Comparison of ENCODE assay signal across 2 cellular contexts in genomic region chr19:47120461-47120860, GRCh38.
A peak's percentile ranks its signal among the peaks of the same experiment; 100 is the strongest.
TF ChIP-seq lines count a peak whose summit lies in the region.

No MANE protein-coding gene starts in this region.

TF ChIP-seq in HCT116, 20 proteins besides CTCF, POLR2A, EP300 and RAD21:
- TF ChIP-seq FOSL1 (IDR thresholded peaks at IDR 0.05; ENCODE audit: low read depth), result no peak
- TF ChIP-seq EGR1 (IDR thresholded peaks at IDR 0.05; ENCODE audit: low read depth), result no peak
- TF ChIP-seq ELF1 (IDR thresholded peaks at IDR 0.05; ENCODE audit: borderline replicate concordance, low read depth), result no peak
- TF ChIP-seq ATF3 (IDR thresholded peaks at IDR 0.05), result no peak
- no peak for TF ChIP-seq ZNF274 (IDR thresholded peaks at IDR 0.05; ENCODE audit: low read depth, low read length)
- no peak for TF ChIP-seq SP1 (IDR thresholded peaks at IDR 0.05; ENCODE audit: low read depth)
- no peak for TF ChIP-seq CEBPB (IDR thresholded peaks at IDR 0.05; ENCODE audit: low read depth)
- TF ChIP-seq ZBTB33 (IDR thresholded peaks at IDR 0.05; ENCODE audit: extremely low read depth, insufficient replicate concordance, low read length), result no peak
- TF ChIP-seq SIN3A (IDR thresholded peaks at IDR 0.05; ENCODE audit: low read depth), result no peak
- no peak for TF ChIP-seq SRF (IDR thresholded peaks at IDR 0.05; ENCODE audit: low read depth)
- TF ChIP-seq JUND (IDR thresholded peaks at IDR 0.05), result no peak
- TF ChIP-seq EZH2 (IDR thresholded peaks at IDR 0.05), result no peak
- TF ChIP-seq ZFX (IDR thresholded peaks at IDR 0.05), result no peak
- no peak for TF ChIP-seq POLR2AphosphoS5 (IDR thresholded peaks at IDR 0.05; ENCODE audit: low read depth, low read length)
- TF ChIP-seq MAX (IDR thresholded peaks at IDR 0.05), result no peak
- TF ChIP-seq EZH2phosphoT487 (IDR thresholded peaks at IDR 0.05; ENCODE audit: borderline replicate concordance), result no peak
TF ChIP-seq in HCT116: peak in this region for 0.

TF ChIP-seq in HepG2, 621 proteins besides CTCF, POLR2A, EP300 and RAD21 (continues in another document):
- no peak for TF ChIP-seq RFX3 (CRISPR knock-in tag; IDR thresholded peaks at IDR 0.05)
- TF ChIP-seq ZNF781 (CRISPR knock-in tag; IDR thresholded peaks at IDR 0.05; ENCODE audit: borderline replicate concordance, not compliant biosample characterization), result no peak
- no peak for TF ChIP-seq E2F5 (CRISPR knock-in tag; conservative IDR thresholded peaks at IDR 0.05)
- TF ChIP-seq ZNF451 (CRISPR knock-in tag; IDR thresholded peaks at IDR 0.05), result no peak
- no peak for TF ChIP-seq TCF7L2 (IDR thresholded peaks at IDR 0.05; ENCODE audit: low read depth, low read length)
- peak; percentile 18; the same call in 1 of the 2 replicates for TF ChIP-seq GATAD2A (CRISPR knock-in tag; IDR thresholded peaks at IDR 0.05)
- peak; percentile 51 for TF ChIP-seq SAP130 (CRISPR knock-in tag; IDR thresholded peaks at IDR 0.05; ENCODE audit: low read depth)
- TF ChIP-seq FOXP1 (IDR thresholded peaks at IDR 0.05), result no peak
- peak; percentile 50 for TF ChIP-seq FOXP1 (CRISPR knock-in tag; IDR thresholded peaks at IDR 0.05)
- TF ChIP-seq ZNF18 (CRISPR knock-in tag; IDR thresholded peaks at IDR 0.05; ENCODE audit: insufficient replicate concordance), result no peak
- no peak for TF ChIP-seq ARNTL (CRISPR knock-in tag; IDR thresholded peaks at IDR 0.05)
- TF ChIP-seq SP4 (CRISPR knock-in tag; IDR thresholded peaks at IDR 0.05), result no peak
- TF ChIP-seq RARA (CRISPR knock-in tag; IDR thresholded peaks at IDR 0.05), result peak; percentile 13; the same call in 1 of the 2 replicates
- peak; percentile 58; the same call in 1 of the 2 replicates for TF ChIP-seq CEBPB (IDR thresholded peaks at IDR 0.05; ENCODE audit: borderline replicate concordance, low read depth, low read length)
- TF ChIP-seq BRD4 (CRISPR knock-in tag; IDR thresholded peaks at IDR 0.05), result no peak
- TF ChIP-seq ZNF263 (CRISPR knock-in tag; IDR thresholded peaks at IDR 0.05), result peak; percentile 25; the same call in 1 of the 2 replicates
- no peak for TF ChIP-seq ZNF335 (CRISPR knock-in tag; IDR thresholded peaks at IDR 0.05)
- TF ChIP-seq HES4 (CRISPR knock-in tag; IDR thresholded peaks at IDR 0.05; ENCODE audit: borderline replicate concordance), result no peak
- peak; percentile 84 for TF ChIP-seq FOSL2 (CRISPR knock-in tag; IDR thresholded peaks at IDR 0.05)
- TF ChIP-seq ZNF546 (CRISPR knock-in tag; conservative IDR thresholded peaks at IDR 0.05), result no peak
- no peak for TF ChIP-seq ZNF501 (CRISPR knock-in tag; IDR thresholded peaks at IDR 0.05)
- no peak for TF ChIP-seq KLF6 (CRISPR knock-in tag; IDR thresholded peaks at IDR 0.05)
- TF ChIP-seq TBX3 (IDR thresholded peaks at IDR 0.05; ENCODE audit: borderline replicate concordance), result peak; percentile 49
- no peak for TF ChIP-seq ISL2 (CRISPR knock-in tag; IDR thresholded peaks at IDR 0.05)
- TF ChIP-seq CREB1 (IDR thresholded peaks at IDR 0.05), result 0 out of 2 replicates have a peak, but pooled peaks have one; percentile 10
- no peak for TF ChIP-seq CREB1 (CRISPR knock-in tag; IDR thresholded peaks at IDR 0.05)
- no peak for TF ChIP-seq TBL1XR1 (IDR thresholded peaks at IDR 0.05; ENCODE audit: borderline replicate concordance, low read length, partially characterized antibody)
- no peak for TF ChIP-seq NFRKB (IDR thresholded peaks at IDR 0.05)
- no peak for TF ChIP-seq ZNF331 (CRISPR knock-in tag; IDR thresholded peaks at IDR 0.05)
- TF ChIP-seq ZNF615 (CRISPR knock-in tag; IDR thresholded peaks at IDR 0.05; ENCODE audit: borderline replicate concordance), result no peak
- no peak for TF ChIP-seq HDAC2 (CRISPR knock-in tag; IDR thresholded peaks at IDR 0.05)
- TF ChIP-seq ZBTB34 (CRISPR knock-in tag; IDR thresholded peaks at IDR 0.05), result no peak
- TF ChIP-seq TIGD3 (CRISPR knock-in tag; IDR thresholded peaks at IDR 0.05; ENCODE audit: borderline replicate concordance), result no peak
- 0 out of 2 replicates have a peak, but pooled peaks have one; percentile 12 for TF ChIP-seq PATZ1 (CRISPR knock-in tag; IDR thresholded peaks at IDR 0.05)
- no peak for TF ChIP-seq ZNF772 (CRISPR knock-in tag; IDR thresholded peaks at IDR 0.05)
- TF ChIP-seq ZNF782 (CRISPR knock-in tag; IDR thresholded peaks at IDR 0.05; ENCODE audit: borderline replicate concordance), result no peak
- no peak for TF ChIP-seq SNAPC4 (CRISPR knock-in tag; IDR thresholded peaks at IDR 0.05)
- TF ChIP-seq ZBTB33 (CRISPR knock-in tag; IDR thresholded peaks at IDR 0.05), result no peak
- TF ChIP-seq ELK4 (CRISPR knock-in tag; IDR thresholded peaks at IDR 0.05; ENCODE audit: borderline replicate concordance), result no peak
- TF ChIP-seq NCOA5 (CRISPR knock-in tag; IDR thresholded peaks at IDR 0.05), result no peak
- 0 out of 2 replicates have a peak, but pooled peaks have one; percentile 30 for TF ChIP-seq ZNF770 (CRISPR knock-in tag; IDR thresholded peaks at IDR 0.05)
